Comparison of ENCODE assay signal across 17 cellular contexts in the genomic region with DNA sequence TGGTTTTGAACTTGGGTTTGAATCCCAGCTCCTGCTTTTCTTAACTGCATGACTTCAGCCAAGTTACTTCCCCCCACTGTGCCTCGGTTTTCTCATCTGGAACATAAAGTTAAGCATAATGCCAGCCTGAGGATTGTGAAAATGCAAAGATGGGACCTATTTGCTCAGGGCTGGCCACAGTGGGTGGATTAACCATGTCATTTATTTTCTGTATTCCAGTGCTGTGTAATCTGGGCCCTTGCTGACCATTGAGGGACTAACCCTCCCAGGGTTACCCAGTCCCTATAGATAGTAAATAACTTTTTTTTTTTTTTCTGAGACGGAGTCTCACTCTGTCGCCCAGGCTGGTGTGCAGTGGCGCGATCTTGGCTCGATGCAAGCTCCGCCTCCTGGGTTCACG. TPM values are rescaled to one million over a fixed set of nuclear protein-coding genes. Genes with fewer than 3 reads are reported as not detected.
DNase-seq lines count a peak whose midpoint lies in the region; ATAC-seq and TF ChIP-seq lines count a peak whose summit lies in the region.
"Had no signal": no experiment of that assay in that cellular context is flagged by ENCODE, and none has a peak within 500 bp of the region (broad histone marks: within the 10 kb centered on the region; RNA-seq: fewer than 3 reads in every experiment).

No MANE protein-coding gene starts in this region.

- peaks cover 56% of the 10 kb centered on the region for H3K4me1 ChIP-seq in DOHH2 (ENCODE audit: control insufficient read depth, low read length)
- peaks cover 48% of the 10 kb centered on the region for H3K4me1 ChIP-seq in OCI-LY7 (ENCODE audit: insufficient read depth, low read length, poor library complexity, severe bottlenecking)
- H3K4me1 ChIP-seq in SJCRH30: no peaks in the 10 kb centered on the region; the same call in 1 of the 2 replicates
- no peaks in the 10 kb centered on the region for H3K4me1 ChIP-seq in MM.1S (ENCODE audit: low read length)

- CTCF ChIA-PET in OCI-LY7 (lab: Charles Lee; ENCODE audit: unreplicated experiment): no interaction called here

- no peaks in the 10 kb centered on the region for H3K36me3 Mint-ChIP-seq in naive B cell
- H3K36me3 Mint-ChIP-seq: CD8-positive, alpha-beta memory T cell had no signal

- ATAC-seq in naive B cell (ENCODE audit: low read depth in 2 of 2): no peak
- ATAC-seq: GM23338 had no signal

- DNase-seq in OCI-LY7 (ENCODE audit: low spot score) (no peak), naive B cell (no peak), SJCRH30 (no peak), MM.1S (no peak)
- DNase-seq in activated CD4-positive, alpha-beta T cell treated with anti-CD3 and anti-CD28 coated beads for 1 hour: no peak
- no peak for DNase-seq in stimulated activated CD4-positive, alpha-beta T cell treated with anti-CD3 and anti-CD28 coated beads, Interleukin-12 subunit alpha, Interleukin-12 subunit beta, amount 100 ng/mL, for 4 hours
- DNase-seq: ACHN; CD8-positive, alpha-beta memory T cell; DMS 273 treated with DMSO at 0.1 percent for 48 hours; DMS53; DND-41; HCEC 1CT; KG1 had no signal

- TF ChIP-seq CTCF in DOHH2 (IDR thresholded peaks at IDR 0.05; ENCODE audit: low read depth, low read length, poor library complexity, severe bottlenecking) (no peak), OCI-LY7 (conservative IDR thresholded peaks at IDR 0.05; ENCODE audit: low read length) (no peak), MM.1S (IDR thresholded peaks at IDR 0.05; ENCODE audit: low read length) (no peak)

- H3K9me3 ChIP-seq in DOHH2 (ENCODE audit: control insufficient read depth, insufficient read depth, low read length) (no peaks in the 10 kb centered on the region), OCI-LY7 (ENCODE audit: low read length) (no peaks in the 10 kb centered on the region), SJCRH30 (replicated peaks) (no peaks in the 10 kb centered on the region), MM.1S (replicated peaks; ENCODE audit: insufficient read depth, low read length) (no peaks in the 10 kb centered on the region)

- no peaks in the 10 kb centered on the region for H3K9me3 Mint-ChIP-seq in naive B cell
- H3K9me3 Mint-ChIP-seq: CD8-positive, alpha-beta memory T cell; GM23338 had no signal

- H3K27me3 Mint-ChIP-seq in naive B cell: no peaks in the 10 kb centered on the region
- H3K27me3 Mint-ChIP-seq: CD8-positive, alpha-beta memory T cell had no signal

- peaks cover 21% of the 10 kb centered on the region for H3K36me3 ChIP-seq in DOHH2 (ENCODE audit: control insufficient read depth, low read length)
- H3K36me3 ChIP-seq in OCI-LY7 (ENCODE audit: insufficient read depth, low read length): no peaks in the 10 kb centered on the region; the same call in 1 of the 2 replicates
- H3K36me3 ChIP-seq in SJCRH30: no peaks in the 10 kb centered on the region
- H3K36me3 ChIP-seq in MM.1S (replicated peaks; ENCODE audit: insufficient read depth, low read length): no peaks in the 10 kb centered on the region

- H3K4me3 Mint-ChIP-seq in naive B cell: peak overlapping the region in 6 of 8 donors; percentile 16 to 95 (median 82)
- H3K4me3 Mint-ChIP-seq: GM23338 had no signal

- peaks cover 39% of the 10 kb centered on the region for H3F3A ChIP-seq in DOHH2 (ENCODE audit: control insufficient read depth, insufficient read depth)
- H3F3A ChIP-seq in MM.1S (ENCODE audit: insufficient read depth, low read length): peaks cover 3% of the 10 kb centered on the region; the same call in 1 of the 2 replicates

- intact Hi-C loops in OCI-LY7 (cut with micrococcal nuclease; ENCODE audit: unreplicated experiment): loop anchor here (10.0 kb wide), 1 partner anchor 821 kb away; no protein-coding TSS in a partner anchor

- H3K27ac ChIP-seq in DOHH2 (ENCODE audit: low read depth, low read length) (peak overlapping the region; percentile 92), OCI-LY7 (ENCODE audit: low read depth, low read length, poor library complexity, severe bottlenecking) (peak overlapping the region; percentile 95), SJCRH30 (no peak overlapping the region), MM.1S (ENCODE audit: low read length) (no peak overlapping the region)
- H3K27ac ChIP-seq: HL-60 had no signal

- peak overlapping the region; percentile 14; the same call in 1 of the 2 replicates for H2AFZ ChIP-seq in OCI-LY7 (ENCODE audit: low read length)
- no peak overlapping the region for H2AFZ ChIP-seq in MM.1S (ENCODE audit: low read length)
- H2AFZ ChIP-seq: GM23338 had no signal

- H3K9me2 ChIP-seq in DOHH2 (replicated peaks; ENCODE audit: control insufficient read depth, low read length): no peaks in the 10 kb centered on the region
- H3K9me2 ChIP-seq in OCI-LY7 (ENCODE audit: insufficient read depth, low read length): no peaks in the 10 kb centered on the region
- H3K9me2 ChIP-seq in MM.1S (replicated peaks; ENCODE audit: insufficient read depth, low read length): no peaks in the 10 kb centered on the region

- H3K4me3 ChIP-seq in DOHH2 (ENCODE audit: low read length) (peak overlapping the region; percentile 97), OCI-LY7 (ENCODE audit: low read depth, low read length, poor library complexity, severe bottlenecking) (peak overlapping the region; percentile 78), SJCRH30 (no peak overlapping the region), MM.1S (ENCODE audit: low read length) (no peak overlapping the region)
- H3K4me3 ChIP-seq: GM23338 had no signal

- peak overlapping the region in 3 of 6 donors; percentile 33 to 100 (median 36) for H3K27ac Mint-ChIP-seq in naive B cell
- H3K27ac Mint-ChIP-seq: GM23338 had no signal

- H3K4me2 ChIP-seq in DOHH2 (ENCODE audit: low read length): peak overlapping the region; percentile 88
- H3K4me2 ChIP-seq in OCI-LY7 (ENCODE audit: low read length): peak overlapping the region; percentile 93
- H3K4me2 ChIP-seq in MM.1S (ENCODE audit: low read depth, low read length): no peak overlapping the region
- H3K4me2 ChIP-seq: GM23338 had no signal

- no peaks in the 10 kb centered on the region for H4K20me1 ChIP-seq in DOHH2 (ENCODE audit: control insufficient read depth, insufficient read depth, low read depth, low read length)
- no peaks in the 10 kb centered on the region for H4K20me1 ChIP-seq in OCI-LY7 (ENCODE audit: insufficient read depth, low read length)
- no peaks in the 10 kb centered on the region for H4K20me1 ChIP-seq in MM.1S (ENCODE audit: insufficient read depth, low read length)

- no peak overlapping the region for H3K9ac ChIP-seq in MM.1S (ENCODE audit: low read length)

- peaks cover 47 to 70% (median 69%) of the 10 kb centered on the region in 3 donors for H3K4me1 Mint-ChIP-seq in naive B cell

- peaks cover 12% of the 10 kb centered on the region for H3K79me2 ChIP-seq in DOHH2 (ENCODE audit: control insufficient read depth, low read length)
- peaks cover 11% of the 10 kb centered on the region; the same call in 1 of the 2 replicates for H3K79me2 ChIP-seq in OCI-LY7 (ENCODE audit: insufficient read depth, low read depth, low read length)
- no peaks in the 10 kb centered on the region for H3K79me2 ChIP-seq in MM.1S (ENCODE audit: low read length)

- H3K27me3 ChIP-seq in DOHH2 (ENCODE audit: control insufficient read depth, low read length) (no peaks in the 10 kb centered on the region), SJCRH30 (no peaks in the 10 kb centered on the region), MM.1S (replicated peaks; ENCODE audit: insufficient read depth, low read length) (no peaks in the 10 kb centered on the region)

- no TSS peak for BruUV-seq in OCI-LY7 (replicated peaks; lab: Mats Ljungman, UMichigan)

- POLR2A ChIA-PET in OCI-LY7 (lab: Charles Lee): interaction anchor here (1.0 to 2.3 kb wide), 2 partner anchors 11 to 101 kb away, joined by 3 to 8 read pairs; partner anchors contain the start of gene SLC2A11

RNA-seq across cellular contexts. Expression of gene VPREB3, which starts 1.5 kb away (rescaled TPM):
- 163 and 241 TPM in 2 replicates for total RNA-seq in OCI-LY7 (2014; rRNA removed; shearing (Covaris generic))
- 312 and 333 TPM in 2 replicates for total RNA-seq in OCI-LY7 (2022)
- 1,000 to 10,000 TPM in 5 of 6 donors, 100 to 1,000 TPM in 1; 910 to 1,673 (median 1,335) TPM for polyA plus RNA-seq in naive B cell (ENCODE audit: low read depth in 6 of 6)
- total RNA-seq in SJCRH30 (2014; rRNA removed; shearing (Covaris generic)): 0.28 TPM in 1 of 2 replicates, not detected in the other
- total RNA-seq: CD8-positive, alpha-beta memory T cell; GM23338; HT1080 had no signal
- polyA plus RNA-seq: CD8-positive, alpha-beta memory T cell had no signal

RNA-seq across cellular contexts. Expression of gene ZNF70, which starts 4.8 kb away (rescaled TPM):
- 5.1 and 6.0 TPM in 2 replicates for total RNA-seq in OCI-LY7 (2014; rRNA removed; shearing (Covaris generic))
- total RNA-seq in OCI-LY7 (2022): 8.4 and 8.7 TPM in 2 replicates
- polyA plus RNA-seq in naive B cell (ENCODE audit: low read depth in 6 of 6): 1 to 10 TPM in 1 of 6 donors, under 1 TPM in 4, not detected in 1; 0.22 to 1.0 (median 0.47) TPM
- 6.1 and 7.1 TPM in 2 replicates for total RNA-seq in SJCRH30 (2014; rRNA removed; shearing (Covaris generic))

RNA-seq across cellular contexts. Expression of gene C22orf15, which starts 7.1 kb away (rescaled TPM):
- total RNA-seq in OCI-LY7 (2014; rRNA removed; shearing (Covaris generic)): 1.0 and 1.7 TPM in 2 replicates
- 0.86 and 1.3 TPM in 2 replicates for total RNA-seq in OCI-LY7 (2022)
- polyA plus RNA-seq in naive B cell (ENCODE audit: low read depth in 6 of 6): 1 to 10 TPM in 2 of 6 donors, under 1 TPM in 2, not detected in 2; 0.13 to 4.9 (median 1.0) TPM
- not detected in 2 replicates for total RNA-seq in SJCRH30 (2014; rRNA removed; shearing (Covaris generic))

RNA-seq across cellular contexts. Expression of gene CHCHD10, which starts 12.1 kb away (rescaled TPM):
- total RNA-seq in OCI-LY7 (2014; rRNA removed; shearing (Covaris generic)): 50.8 and 54.6 TPM in 2 replicates
- total RNA-seq in OCI-LY7 (2022): 191 and 252 TPM in 2 replicates
- 10 to 100 TPM; 36.3 to 65.9 (median 62.6) TPM for polyA plus RNA-seq in naive B cell (ENCODE audit: low read depth in 6 of 6)
- total RNA-seq in SJCRH30 (2014; rRNA removed; shearing (Covaris generic)): 10.9 and 14.1 TPM in 2 replicates
- total RNA-seq: HT1080 had no signal

RNA-seq across cellular contexts. Expression of gene MMP11, which starts 16.9 kb away (rescaled TPM):
- total RNA-seq in OCI-LY7 (2014; rRNA removed; shearing (Covaris generic)): 10.0 and 12.9 TPM in 2 replicates
- total RNA-seq in OCI-LY7 (2022): 6.3 and 9.2 TPM in 2 replicates
- 10 to 100 TPM; 10.2 to 18.9 (median 14.2) TPM for polyA plus RNA-seq in naive B cell (ENCODE audit: low read depth in 6 of 6)
- 6.6 TPM in 2 replicates for total RNA-seq in SJCRH30 (2014; rRNA removed; shearing (Covaris generic))
- total RNA-seq: HT1080 had no signal

Comparison
In these comparisons a context has a peak if more than half of its experiments do, and no peak if none do; other contexts are left out.
1. H3K27ac ChIP-seq: peak in DOHH2 (single experiment) and OCI-LY7 (single experiment); none in SJCRH30 (single experiment) and MM.1S (single experiment).
2. H3K4me3 ChIP-seq: peak in DOHH2 (single experiment) and OCI-LY7 (single experiment); none in SJCRH30 (single experiment) and MM.1S (single experiment).
3. RNA of gene VPREB3, which starts 1.5 kb away (total RNA-seq): 163 to 333 TPM in OCI-LY7; 0.28 TPM in SJCRH30; every median in the first group is over 100 times any median in the second.